1 cellular context compared by ENCODE assay signal in genomic region chr7:44082541-44083207, GRCh38.
TF ChIP-seq lines count a peak whose summit lies in the region.

No MANE protein-coding gene starts in this region.

TF ChIP-seq in HepG2, 621 proteins besides CTCF, POLR2A, EP300 and RAD21 (continues in another document):
- peak; percentile 55 for TF ChIP-seq POLR2G (IDR thresholded peaks at IDR 0.05; ENCODE audit: low read depth, low read length)
- TF ChIP-seq HDAC2 (CRISPR knock-in tag; IDR thresholded peaks at IDR 0.05) = peak; percentile 29; the same call in 1 of the 2 replicates
- 0 out of 2 replicates have a peak, but pooled peaks have one; percentile 1 for TF ChIP-seq ISL2 (CRISPR knock-in tag; IDR thresholded peaks at IDR 0.05)
- TF ChIP-seq, protein P1, sequence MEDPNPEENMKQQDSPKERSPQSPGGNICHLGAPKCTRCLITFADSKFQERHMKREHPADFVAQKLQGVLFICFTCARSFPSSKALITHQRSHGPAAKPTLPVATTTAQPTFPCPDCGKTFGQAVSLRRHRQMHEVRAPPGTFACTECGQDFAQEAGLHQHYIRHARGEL (CRISPR knock-in tag; IDR thresholded peaks at IDR 0.05) = 0 out of 2 replicates have a peak, but pooled peaks have one; percentile 3
- TF ChIP-seq, protein P2, sequence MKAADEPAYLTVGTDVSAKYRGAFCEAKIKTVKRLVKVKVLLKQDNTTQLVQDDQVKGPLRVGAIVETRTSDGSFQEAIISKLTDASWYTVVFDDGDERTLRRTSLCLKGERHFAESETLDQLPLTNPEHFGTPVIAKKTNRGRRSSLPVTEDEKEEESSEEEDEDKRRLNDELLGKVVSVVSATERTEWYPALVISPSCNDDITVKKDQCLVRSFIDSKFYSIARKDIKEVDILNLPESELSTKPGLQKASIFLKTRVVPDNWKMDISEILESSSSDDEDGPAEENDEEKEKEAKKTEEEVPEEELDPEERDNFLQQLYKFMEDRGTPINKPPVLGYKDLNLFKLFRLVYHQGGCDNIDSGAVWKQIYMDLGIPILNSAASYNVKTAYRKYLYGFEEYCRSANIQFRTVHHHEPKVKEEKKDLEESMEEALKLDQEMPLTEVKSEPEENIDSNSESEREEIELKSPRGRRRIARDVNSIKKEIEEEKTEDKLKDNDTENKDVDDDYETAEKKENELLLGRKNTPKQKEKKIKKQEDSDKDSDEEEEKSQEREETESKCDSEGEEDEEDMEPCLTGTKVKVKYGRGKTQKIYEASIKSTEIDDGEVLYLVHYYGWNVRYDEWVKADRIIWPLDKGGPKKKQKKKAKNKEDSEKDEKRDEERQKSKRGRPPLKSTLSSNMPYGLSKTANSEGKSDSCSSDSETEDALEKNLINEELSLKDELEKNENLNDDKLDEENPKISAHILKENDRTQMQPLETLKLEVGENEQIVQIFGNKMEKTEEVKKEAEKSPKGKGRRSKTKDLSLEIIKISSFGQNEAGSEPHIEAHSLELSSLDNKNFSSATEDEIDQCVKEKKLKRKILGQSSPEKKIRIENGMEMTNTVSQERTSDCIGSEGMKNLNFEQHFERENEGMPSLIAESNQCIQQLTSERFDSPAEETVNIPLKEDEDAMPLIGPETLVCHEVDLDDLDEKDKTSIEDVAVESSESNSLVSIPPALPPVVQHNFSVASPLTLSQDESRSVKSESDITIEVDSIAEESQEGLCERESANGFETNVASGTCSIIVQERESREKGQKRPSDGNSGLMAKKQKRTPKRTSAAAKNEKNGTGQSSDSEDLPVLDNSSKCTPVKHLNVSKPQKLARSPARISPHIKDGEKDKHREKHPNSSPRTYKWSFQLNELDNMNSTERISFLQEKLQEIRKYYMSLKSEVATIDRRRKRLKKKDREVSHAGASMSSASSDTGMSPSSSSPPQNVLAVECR (CRISPR knock-in tag; IDR thresholded peaks at IDR 0.05; ENCODE audit: borderline replicate concordance) = peak; percentile 13; the same call in 1 of the 2 replicates
- TF ChIP-seq ZNF20 (CRISPR knock-in tag; IDR thresholded peaks at IDR 0.05) = 0 out of 2 replicates have a peak, but pooled peaks have one; percentile 14
- no peak for TF ChIP-seq ZNF326 (CRISPR knock-in tag; IDR thresholded peaks at IDR 0.05; ENCODE audit: borderline replicate concordance)
- TF ChIP-seq HIC2 (CRISPR knock-in tag; IDR thresholded peaks at IDR 0.05; ENCODE audit: low read depth) = no peak
- peak; percentile 49 for TF ChIP-seq MED1 (CRISPR knock-in tag; IDR thresholded peaks at IDR 0.05)
- TF ChIP-seq, protein P3, sequence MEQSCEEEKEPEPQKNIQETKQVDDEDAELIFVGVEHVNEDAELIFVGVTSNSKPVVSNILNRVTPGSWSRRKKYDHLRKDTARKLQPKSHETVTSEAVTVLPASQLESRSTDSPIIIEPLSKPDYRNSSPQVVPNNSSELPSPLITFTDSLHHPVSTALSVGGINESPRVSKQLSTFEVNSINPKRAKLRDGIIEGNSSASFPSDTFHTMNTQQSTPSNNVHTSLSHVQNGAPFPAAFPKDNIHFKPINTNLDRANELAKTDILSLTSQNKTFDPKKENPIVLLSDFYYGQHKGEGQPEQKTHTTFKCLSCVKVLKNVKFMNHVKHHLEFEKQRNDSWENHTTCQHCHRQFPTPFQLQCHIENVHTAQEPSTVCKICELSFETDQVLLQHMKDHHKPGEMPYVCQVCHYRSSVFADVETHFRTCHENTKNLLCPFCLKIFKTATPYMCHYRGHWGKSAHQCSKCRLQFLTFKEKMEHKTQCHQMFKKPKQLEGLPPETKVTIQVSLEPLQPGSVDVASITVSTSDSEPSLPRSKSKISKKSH (CRISPR knock-in tag; IDR thresholded peaks at IDR 0.05; ENCODE audit: borderline replicate concordance) = no peak
- peak; percentile 64; the same call in 1 of the 2 replicates for TF ChIP-seq AHR (CRISPR knock-in tag; IDR thresholded peaks at IDR 0.05)
- TF ChIP-seq ZNF230 (CRISPR knock-in tag; IDR thresholded peaks at IDR 0.05) = no peak
- no peak for TF ChIP-seq KLF11 (CRISPR knock-in tag; IDR thresholded peaks at IDR 0.05)
- no peak for TF ChIP-seq IRX3 (CRISPR knock-in tag; IDR thresholded peaks at IDR 0.05; ENCODE audit: borderline replicate concordance, low read depth)
- TF ChIP-seq ZNF605 (CRISPR knock-in tag; IDR thresholded peaks at IDR 0.05) = 0 out of 2 replicates have a peak, but pooled peaks have one; percentile 4
- TF ChIP-seq SALL1 (CRISPR knock-in tag; IDR thresholded peaks at IDR 0.05) = peak; percentile 56; the same call in 1 of the 2 replicates
- 0 out of 2 replicates have a peak, but pooled peaks have one; percentile 28 for TF ChIP-seq PITX1 (CRISPR knock-in tag; IDR thresholded peaks at IDR 0.05)
- TF ChIP-seq ZBTB7B (CRISPR knock-in tag; IDR thresholded peaks at IDR 0.05) = 0 out of 2 replicates have a peak, but pooled peaks have one; percentile 45
- TF ChIP-seq, protein P4, sequence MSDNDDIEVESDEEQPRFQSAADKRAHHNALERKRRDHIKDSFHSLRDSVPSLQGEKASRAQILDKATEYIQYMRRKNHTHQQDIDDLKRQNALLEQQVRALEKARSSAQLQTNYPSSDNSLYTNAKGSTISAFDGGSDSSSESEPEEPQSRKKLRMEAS (IDR thresholded peaks at IDR 0.05) = peak; percentile 56
- peak; percentile 25; the same call in 1 of the 2 replicates for TF ChIP-seq KAT8 (CRISPR knock-in tag; IDR thresholded peaks at IDR 0.05)
- no peak for TF ChIP-seq ONECUT2 (CRISPR knock-in tag; IDR thresholded peaks at IDR 0.05)
- TF ChIP-seq, protein P5, sequence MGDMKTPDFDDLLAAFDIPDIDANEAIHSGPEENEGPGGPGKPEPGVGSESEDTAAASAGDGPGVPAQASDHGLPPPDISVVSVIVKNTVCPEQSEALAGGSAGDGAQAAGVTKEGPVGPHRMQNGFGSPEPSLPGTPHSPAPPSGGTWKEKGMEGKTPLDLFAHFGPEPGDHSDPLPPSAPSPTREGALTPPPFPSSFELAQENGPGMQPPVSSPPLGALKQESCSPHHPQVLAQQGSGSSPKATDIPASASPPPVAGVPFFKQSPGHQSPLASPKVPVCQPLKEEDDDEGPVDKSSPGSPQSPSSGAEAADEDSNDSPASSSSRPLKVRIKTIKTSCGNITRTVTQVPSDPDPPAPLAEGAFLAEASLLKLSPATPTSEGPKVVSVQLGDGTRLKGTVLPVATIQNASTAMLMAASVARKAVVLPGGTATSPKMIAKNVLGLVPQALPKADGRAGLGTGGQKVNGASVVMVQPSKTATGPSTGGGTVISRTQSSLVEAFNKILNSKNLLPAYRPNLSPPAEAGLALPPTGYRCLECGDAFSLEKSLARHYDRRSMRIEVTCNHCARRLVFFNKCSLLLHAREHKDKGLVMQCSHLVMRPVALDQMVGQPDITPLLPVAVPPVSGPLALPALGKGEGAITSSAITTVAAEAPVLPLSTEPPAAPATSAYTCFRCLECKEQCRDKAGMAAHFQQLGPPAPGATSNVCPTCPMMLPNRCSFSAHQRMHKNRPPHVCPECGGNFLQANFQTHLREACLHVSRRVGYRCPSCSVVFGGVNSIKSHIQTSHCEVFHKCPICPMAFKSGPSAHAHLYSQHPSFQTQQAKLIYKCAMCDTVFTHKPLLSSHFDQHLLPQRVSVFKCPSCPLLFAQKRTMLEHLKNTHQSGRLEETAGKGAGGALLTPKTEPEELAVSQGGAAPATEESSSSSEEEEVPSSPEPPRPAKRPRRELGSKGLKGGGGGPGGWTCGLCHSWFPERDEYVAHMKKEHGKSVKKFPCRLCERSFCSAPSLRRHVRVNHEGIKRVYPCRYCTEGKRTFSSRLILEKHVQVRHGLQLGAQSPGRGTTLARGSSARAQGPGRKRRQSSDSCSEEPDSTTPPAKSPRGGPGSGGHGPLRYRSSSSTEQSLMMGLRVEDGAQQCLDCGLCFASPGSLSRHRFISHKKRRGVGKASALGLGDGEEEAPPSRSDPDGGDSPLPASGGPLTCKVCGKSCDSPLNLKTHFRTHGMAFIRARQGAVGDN (CRISPR knock-in tag; IDR thresholded peaks at IDR 0.05) = peak; percentile 44; the same call in 1 of the 2 replicates
- peak; percentile 74; the same call in 1 of the 2 replicates for TF ChIP-seq ZNF121 (CRISPR knock-in tag; IDR thresholded peaks at IDR 0.05)
- TF ChIP-seq, protein P6, sequence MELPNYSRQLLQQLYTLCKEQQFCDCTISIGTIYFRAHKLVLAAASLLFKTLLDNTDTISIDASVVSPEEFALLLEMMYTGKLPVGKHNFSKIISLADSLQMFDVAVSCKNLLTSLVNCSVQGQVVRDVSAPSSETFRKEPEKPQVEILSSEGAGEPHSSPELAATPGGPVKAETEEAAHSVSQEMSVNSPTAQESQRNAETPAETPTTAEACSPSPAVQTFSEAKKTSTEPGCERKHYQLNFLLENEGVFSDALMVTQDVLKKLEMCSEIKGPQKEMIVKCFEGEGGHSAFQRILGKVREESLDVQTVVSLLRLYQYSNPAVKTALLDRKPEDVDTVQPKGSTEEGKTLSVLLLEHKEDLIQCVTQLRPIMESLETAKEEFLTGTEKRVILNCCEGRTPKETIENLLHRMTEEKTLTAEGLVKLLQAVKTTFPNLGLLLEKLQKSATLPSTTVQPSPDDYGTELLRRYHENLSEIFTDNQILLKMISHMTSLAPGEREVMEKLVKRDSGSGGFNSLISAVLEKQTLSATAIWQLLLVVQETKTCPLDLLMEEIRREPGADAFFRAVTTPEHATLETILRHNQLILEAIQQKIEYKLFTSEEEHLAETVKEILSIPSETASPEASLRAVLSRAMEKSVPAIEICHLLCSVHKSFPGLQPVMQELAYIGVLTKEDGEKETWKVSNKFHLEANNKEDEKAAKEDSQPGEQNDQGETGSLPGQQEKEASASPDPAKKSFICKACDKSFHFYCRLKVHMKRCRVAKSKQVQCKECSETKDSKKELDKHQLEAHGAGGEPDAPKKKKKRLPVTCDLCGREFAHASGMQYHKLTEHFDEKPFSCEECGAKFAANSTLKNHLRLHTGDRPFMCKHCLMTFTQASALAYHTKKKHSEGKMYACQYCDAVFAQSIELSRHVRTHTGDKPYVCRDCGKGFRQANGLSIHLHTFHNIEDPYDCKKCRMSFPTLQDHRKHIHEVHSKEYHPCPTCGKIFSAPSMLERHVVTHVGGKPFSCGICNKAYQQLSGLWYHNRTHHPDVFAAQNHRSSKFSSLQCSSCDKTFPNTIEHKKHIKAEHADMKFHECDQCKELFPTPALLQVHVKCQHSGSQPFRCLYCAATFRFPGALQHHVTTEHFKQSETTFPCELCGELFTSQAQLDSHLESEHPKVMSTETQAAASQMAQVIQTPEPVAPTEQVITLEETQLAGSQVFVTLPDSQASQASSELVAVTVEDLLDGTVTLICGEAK (IDR thresholded peaks at IDR 0.05) = no peak
- TF ChIP-seq, protein P6 (CRISPR knock-in tag; IDR thresholded peaks at IDR 0.05) = 0 out of 2 replicates have a peak, but pooled peaks have one; percentile 40
- no peak for TF ChIP-seq LCORL (IDR thresholded peaks at IDR 0.05)
- peak; percentile 35; the same call in 1 of the 2 replicates for TF ChIP-seq LCORL (CRISPR knock-in tag; IDR thresholded peaks at IDR 0.05)
- peak; percentile 42; the same call in 1 of the 2 replicates for TF ChIP-seq POLR2AphosphoS5 (IDR thresholded peaks at IDR 0.05; ENCODE audit: low read depth, low read length)
- no peak for TF ChIP-seq ZNF431 (CRISPR knock-in tag; IDR thresholded peaks at IDR 0.05; ENCODE audit: borderline replicate concordance, low read depth)
- TF ChIP-seq KLF16 (CRISPR knock-in tag; IDR thresholded peaks at IDR 0.05) = peak in 1 of 2 experiments; percentile 42; a peak in 2 of 4 replicates
- TF ChIP-seq FOSL2 (CRISPR knock-in tag; IDR thresholded peaks at IDR 0.05) = peak; percentile 50
- TF ChIP-seq MAZ (IDR thresholded peaks at IDR 0.05; ENCODE audit: borderline replicate concordance, low read depth, low read length) = no peak; the same call in none of the 2 replicates
- TF ChIP-seq MAZ (CRISPR knock-in tag; IDR thresholded peaks at IDR 0.05; ENCODE audit: low read depth) = peak; percentile 19; the same call in 1 of the 2 replicates
- peak; percentile 85 for TF ChIP-seq GABPB1 (CRISPR knock-in tag; IDR thresholded peaks at IDR 0.05)
- TF ChIP-seq, protein P7, sequence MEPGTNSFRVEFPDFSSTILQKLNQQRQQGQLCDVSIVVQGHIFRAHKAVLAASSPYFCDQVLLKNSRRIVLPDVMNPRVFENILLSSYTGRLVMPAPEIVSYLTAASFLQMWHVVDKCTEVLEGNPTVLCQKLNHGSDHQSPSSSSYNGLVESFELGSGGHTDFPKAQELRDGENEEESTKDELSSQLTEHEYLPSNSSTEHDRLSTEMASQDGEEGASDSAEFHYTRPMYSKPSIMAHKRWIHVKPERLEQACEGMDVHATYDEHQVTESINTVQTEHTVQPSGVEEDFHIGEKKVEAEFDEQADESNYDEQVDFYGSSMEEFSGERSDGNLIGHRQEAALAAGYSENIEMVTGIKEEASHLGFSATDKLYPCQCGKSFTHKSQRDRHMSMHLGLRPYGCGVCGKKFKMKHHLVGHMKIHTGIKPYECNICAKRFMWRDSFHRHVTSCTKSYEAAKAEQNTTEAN (CRISPR knock-in tag; conservative IDR thresholded peaks at IDR 0.05) = 0 out of 2 replicates have a peak, but pooled peaks have one; percentile 21
